Comparison of ENCODE assay signal across 16 cellular contexts in the genomic region with DNA sequence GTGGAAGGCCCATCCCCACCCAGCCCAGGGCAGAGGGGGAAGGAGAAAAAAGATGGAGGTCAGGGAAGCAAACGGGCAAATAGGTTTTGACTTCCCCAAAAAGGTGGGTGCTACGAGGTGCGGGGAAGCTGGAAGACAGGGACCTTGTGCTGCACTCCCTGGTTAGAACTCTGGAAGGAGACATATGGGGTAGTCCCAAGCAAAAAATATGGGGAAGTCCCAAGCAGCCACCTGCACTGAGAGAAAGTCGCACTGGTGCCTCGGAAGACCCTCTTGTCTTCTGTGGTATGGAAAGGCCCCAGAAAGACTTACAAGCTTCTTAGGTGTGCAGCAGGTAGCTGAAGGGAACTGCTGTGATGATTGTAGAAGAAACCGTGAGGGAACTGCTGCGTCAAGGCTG.
"Had no signal": no experiment of that assay in that cellular context is flagged by ENCODE, and none has a peak within 500 bp of the region (broad histone marks: within the 10 kb centered on the region; RNA-seq: fewer than 3 reads in every experiment).

No MANE protein-coding gene starts in this region.

- H3K27ac Mint-ChIP-seq: effector memory CD8-positive, alpha-beta T cell; mesothelial cell of epicardium; natural killer cell treated with Interleukin-12 subunit alpha and Interleukin-12 subunit beta and Interleukin-15 and Interleukin-18, amount 100 ng/mL, for 72 hours; stimulated activated effector memory CD8-positive, alpha-beta T cell treated with anti-CD3 and anti-CD28 coated beads, Interleukin-12 subunit alpha, Interleukin-12 subunit beta, amount 100 ng/mL, for 72 hours; stimulated activated naive CD8-positive, alpha-beta T cell treated with anti-CD3 and anti-CD28 coated beads, Interleukin-15, Interleukin-2, amounts not matched to agents 100 ng/mL and 50 ng/mL, for 24 hours had no signal

- H3K27ac ChIP-seq: epithelial cell of prostate, esophagus squamous epithelium, foreskin keratinocyte, tibial artery, vagina had no signal

- H3K9me3 ChIP-seq: esophagus squamous epithelium, heart left ventricle, tibial artery, upper lobe of left lung, vagina had no signal

- H3K9me3 Mint-ChIP-seq: effector memory CD8-positive, alpha-beta T cell; mesothelial cell of epicardium; natural killer cell treated with Interleukin-12 subunit alpha and Interleukin-12 subunit beta and Interleukin-15 and Interleukin-18, amount 100 ng/mL, for 72 hours; stimulated activated effector memory CD8-positive, alpha-beta T cell treated with anti-CD3 and anti-CD28 coated beads, Interleukin-12 subunit alpha, Interleukin-12 subunit beta, amount 100 ng/mL, for 72 hours; stimulated activated naive CD8-positive, alpha-beta T cell treated with anti-CD3 and anti-CD28 coated beads, Interleukin-15, Interleukin-2, amounts not matched to agents 100 ng/mL and 50 ng/mL, for 24 hours had no signal

- H3K4me3 ChIP-seq: esophagus squamous epithelium, heart left ventricle, tibial artery, upper lobe of left lung, vagina had no signal

- H3K27me3 Mint-ChIP-seq: stimulated activated naive CD8-positive, alpha-beta T cell treated with anti-CD3 and anti-CD28 coated beads, Interleukin-15, Interleukin-2, amounts not matched to agents 100 ng/mL and 50 ng/mL, for 24 hours had no signal

- H3K4me1 ChIP-seq: foreskin keratinocyte, vagina had no signal

- ATAC-seq: effector memory CD8-positive, alpha-beta T cell; natural killer cell treated with Interleukin-12 subunit alpha and Interleukin-12 subunit beta and Interleukin-15 and Interleukin-18, amount 100 ng/mL, for 72 hours; right cardiac atrium; stimulated activated effector memory CD8-positive, alpha-beta T cell treated with anti-CD3 and anti-CD28 coated beads, Interleukin-12 subunit alpha, Interleukin-12 subunit beta, amount 100 ng/mL, for 72 hours had no signal

- H3K36me3 Mint-ChIP-seq: mesothelial cell of epicardium; natural killer cell treated with Interleukin-12 subunit alpha and Interleukin-12 subunit beta and Interleukin-15 and Interleukin-18, amount 100 ng/mL, for 72 hours; stimulated activated effector memory CD8-positive, alpha-beta T cell treated with anti-CD3 and anti-CD28 coated beads, Interleukin-12 subunit alpha, Interleukin-12 subunit beta, amount 100 ng/mL, for 72 hours had no signal

- H3K27me3 ChIP-seq: esophagus squamous epithelium, foreskin keratinocyte, heart left ventricle, tibial artery, upper lobe of left lung, vagina had no signal

- H3K36me3 ChIP-seq: esophagus squamous epithelium, heart left ventricle, tibial artery, upper lobe of left lung, vagina had no signal

- DNase-seq: effector memory CD8-positive, alpha-beta T cell; esophagus squamous epithelium; foreskin keratinocyte; heart left ventricle; hippocampal formation; right cardiac atrium; stimulated activated CD4-positive, alpha-beta T cell treated with anti-CD3 and anti-CD28 coated beads, Interleukin-4, amount 100 ng/mL, for 1 hour; stimulated activated CD8-positive, alpha-beta memory T cell treated with anti-CD3 and anti-CD28 coated beads, Interleukin-4, amount 100 ng/mL, for 48 hours; tibial artery; upper lobe of left lung had no signal

- H3K4me3 Mint-ChIP-seq: effector memory CD8-positive, alpha-beta T cell; mesothelial cell of epicardium; natural killer cell treated with Interleukin-12 subunit alpha and Interleukin-12 subunit beta and Interleukin-15 and Interleukin-18, amount 100 ng/mL, for 72 hours; stimulated activated effector memory CD8-positive, alpha-beta T cell treated with anti-CD3 and anti-CD28 coated beads, Interleukin-12 subunit alpha, Interleukin-12 subunit beta, amount 100 ng/mL, for 72 hours; stimulated activated naive CD8-positive, alpha-beta T cell treated with anti-CD3 and anti-CD28 coated beads, Interleukin-15, Interleukin-2, amounts not matched to agents 100 ng/mL and 50 ng/mL, for 24 hours had no signal
